Comparison of ENCODE assay signal across 20 cellular contexts in the genomic region with DNA sequence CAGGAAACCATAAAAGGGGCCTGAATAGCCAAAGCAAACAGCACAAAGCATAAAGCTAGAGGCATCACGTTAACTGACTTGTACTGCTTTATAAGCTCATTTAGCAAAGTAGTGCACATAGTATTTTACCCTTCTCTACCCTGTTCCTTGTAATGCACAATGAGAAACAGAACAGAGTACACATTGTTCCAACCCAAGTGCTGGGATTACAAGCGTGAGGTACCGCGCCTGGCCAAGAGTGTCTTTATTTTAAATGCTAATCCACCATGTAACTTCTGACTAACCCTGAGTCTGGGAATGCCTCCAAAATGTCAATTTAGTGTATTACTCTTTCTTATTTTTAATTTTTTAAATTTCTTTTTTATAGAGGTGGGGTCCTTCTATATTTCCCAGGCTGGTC. TPM values are rescaled to one million over a fixed set of nuclear protein-coding genes. Genes with fewer than 3 reads are reported as not detected.
A peak's percentile ranks its signal among the peaks of the same experiment; 100 is the strongest.
DNase-seq lines count a peak whose midpoint lies in the region; FAIRE-seq and TF ChIP-seq lines count a peak whose summit lies in the region.
"Had no signal": no experiment of that assay in that cellular context is flagged by ENCODE, and none has a peak within 500 bp of the region (broad histone marks: within the 10 kb centered on the region; RNA-seq: fewer than 3 reads in every experiment).

No MANE protein-coding gene starts in this region.

- intact Hi-C loops in A673 (cut with micrococcal nuclease; ENCODE audit: unreplicated experiment) = no loop called here

- H3K27me3 Mint-ChIP-seq in brain = no peaks in the 10 kb centered on the region
- H3K27me3 Mint-ChIP-seq: activated naive CD4-positive, alpha-beta T cell treated with anti-CD3 and anti-CD28 coated beads, Interleukin-2, amount 50 U/mL, for 24 hours had no signal

- peaks cover 52% of the 10 kb centered on the region for H3K36me3 Mint-ChIP-seq in brain

- H3K4me1 Mint-ChIP-seq in brain = peaks cover 33% of the 10 kb centered on the region
- H3K4me1 Mint-ChIP-seq: activated naive CD4-positive, alpha-beta T cell treated with anti-CD3 and anti-CD28 coated beads, Interleukin-2, amount 50 U/mL, for 24 hours had no signal

- no peak for TF ChIP-seq CTCF in A673 (conservative IDR thresholded peaks at IDR 0.05; ENCODE audit: low read depth, low read length)
- TF ChIP-seq CTCF in brain (conservative IDR thresholded peaks at IDR 0.05) = no peak

- POLR2A ChIA-PET in A673 (lab: Charles Lee; ENCODE audit: low non-redundant PET) = no interaction called here

- H3K9ac ChIP-seq in rectal smooth muscle tissue (ENCODE audit: low read length) = no peak overlapping the region
- H3K9ac ChIP-seq: neural progenitor cell had no signal

- TF ChIP-seq POLR2A in GM12892 (IDR thresholded peaks at IDR 0.05; ENCODE audit: low read depth, low read length) = no peak

- H3K27ac ChIP-seq in A673 (ENCODE audit: low read depth, low read length, poor library complexity, severe bottlenecking) (peak overlapping the region; percentile 37), rectal smooth muscle tissue (ENCODE audit: low read depth, low read length) (peak overlapping the region; percentile 81)
- H3K27ac ChIP-seq: 22Rv1, neural progenitor cell, skin epidermis, tibial nerve had no signal

- peak overlapping the region in 3 of 5 experiments; percentile 53 to 78 (median 72) for H3K27ac Mint-ChIP-seq in brain
- H3K27ac Mint-ChIP-seq: activated naive CD4-positive, alpha-beta T cell treated with anti-CD3 and anti-CD28 coated beads, Interleukin-2, amount 50 U/mL, for 24 hours; neural progenitor cell had no signal

- H3K4me3 ChIP-seq in A673 (ENCODE audit: low read depth, low read length, poor library complexity, severe bottlenecking) = no peak overlapping the region
- H3K4me3 ChIP-seq in rectal smooth muscle tissue (ENCODE audit: low read length) = no peak overlapping the region
- H3K4me3 ChIP-seq: neural progenitor cell, skin epidermis, tibial nerve had no signal

- peak; percentile 50 for DNase-seq in A673 (ENCODE audit: low spot score)
- peak; percentile 74 for DNase-seq in fibroblast of the conjunctiva (ENCODE audit: low read depth)
- DNase-seq in GM12892 (ENCODE audit: insufficient read length) = no peak
- no peak for DNase-seq in SIG-M5 (lab: John Stamatoyannopoulos, UW)
- DNase-seq in NCI-H1092 (lab: John Stamatoyannopoulos, UW) = no peak
- DNase-seq in SKM-1 (lab: John Stamatoyannopoulos, UW; ENCODE audit: unreplicated experiment) = no peak
- DNase-seq: activated CD4-positive, alpha-beta T cell treated with anti-CD3 and anti-CD28 coated beads, Interleukin-2, amount 50 U/mL, for 4 hours; activated T-cell treated with anti-CD3 and anti-CD28 coated beads, Interleukin-2, amount 50 U/mL, for 1 hour; central memory CD4-positive, alpha-beta T cell; DMS79 treated with DMSO at 0.1 percent for 48 hours; mesendoderm had no signal

- CTCF ChIA-PET in A673 (lab: Charles Lee) = no interaction called here

- H3K9me3 ChIP-seq in A673 (ENCODE audit: low read depth, low read length, poor library complexity, severe bottlenecking) = no peaks in the 10 kb centered on the region
- H3K9me3 ChIP-seq: tibial nerve had no signal

- no peaks in the 10 kb centered on the region for H3K27me3 ChIP-seq in A673 (replicated peaks; ENCODE audit: insufficient read depth, low read depth, low read length, poor library complexity)
- no peaks in the 10 kb centered on the region for H3K27me3 ChIP-seq in rectal smooth muscle tissue (ENCODE audit: control insufficient read depth, insufficient read depth, low read length)
- H3K27me3 ChIP-seq: neural progenitor cell, tibial nerve had no signal

- H3K9me3 Mint-ChIP-seq in brain = peaks cover 0 to 2% (median 0%) of the 10 kb centered on the region in 5 experiments
- H3K9me3 Mint-ChIP-seq: activated naive CD4-positive, alpha-beta T cell treated with anti-CD3 and anti-CD28 coated beads, Interleukin-2, amount 50 U/mL, for 24 hours; neural progenitor cell had no signal

- FAIRE-seq in GM12892 (lab: Jason Lieb, UNC) = no peak
- FAIRE-seq: endometrium, RCC 7860 had no signal

- H3K4me1 ChIP-seq in A673 (ENCODE audit: insufficient read depth, low read length, poor library complexity, severe bottlenecking) (peaks cover 29% of the 10 kb centered on the region), rectal smooth muscle tissue (ENCODE audit: control insufficient read depth, insufficient read depth, low read length) (peaks cover 44% of the 10 kb centered on the region)
- H3K4me1 ChIP-seq: neural progenitor cell had no signal

- H3K36me3 ChIP-seq in A673 (ENCODE audit: insufficient read depth, low read length, poor library complexity, severe bottlenecking) (no peaks in the 10 kb centered on the region), rectal smooth muscle tissue (ENCODE audit: control insufficient read depth, insufficient read depth, low read length) (no peaks in the 10 kb centered on the region)
- H3K36me3 ChIP-seq: neural progenitor cell had no signal

- BruUV-seq in A673 (replicated peaks; lab: Mats Ljungman, UMichigan) = no TSS peak

- H3K4me3 Mint-ChIP-seq in brain = no peak overlapping the region
- H3K4me3 Mint-ChIP-seq: activated naive CD4-positive, alpha-beta T cell treated with anti-CD3 and anti-CD28 coated beads, Interleukin-2, amount 50 U/mL, for 24 hours; neural progenitor cell had no signal

RNA-seq across cellular contexts. Expression of gene PPP1R21, which starts 42.9 kb away (rescaled TPM):
- total RNA-seq in A673 (2021) = 8.1 and 16.0 TPM in 2 replicates
- polyA plus RNA-seq in brain (ENCODE audit: insufficient read depth, low read depth, low replicate concordance) = 22.4 TPM
- 28.1 TPM for polyA plus RNA-seq in GM12892 (2012; ENCODE audit: missing spikeins)

RNA-seq across cellular contexts. Expression of gene STON1, which starts 46.4 kb away (rescaled TPM):
- total RNA-seq in A673 (2021) = 1.1 and 1.9 TPM in 2 replicates
- 0.95 TPM for polyA plus RNA-seq in brain (ENCODE audit: insufficient read depth, low read depth, low replicate concordance)
- 0.68 TPM for polyA plus RNA-seq in GM12892 (2012; ENCODE audit: missing spikeins)

Comparison
In these comparisons a context has a peak if more than half of its experiments do, and no peak if none do; other contexts are left out.
1. DNase-seq: peak in A673 (single experiment) and fibroblast of the conjunctiva (single experiment); none in GM12892 (single experiment), SIG-M5 (single experiment), NCI-H1092 (single experiment) and SKM-1 (single experiment).